22 cellular contexts compared by ENCODE assay signal in genomic region chr10:27447540-27447939, GRCh38.
"Had no signal": no experiment of that assay in that cellular context is flagged by ENCODE, and none has a peak within 500 bp of the region (broad histone marks: within the 10 kb centered on the region; RNA-seq: fewer than 3 reads in every experiment).

No MANE protein-coding gene starts in this region.

- H3K4me1 ChIP-seq: testis, upper lobe of right lung had no signal

- ATAC-seq: activated CD8-positive, alpha-beta T cell treated with anti-CD3 and anti-CD28 coated beads, Interleukin-2, amount 10 ng/mL, durations not matched to agents 7 days and 5 days; activated T-cell treated with anti-CD3 and anti-CD28 coated beads, Interleukin-2, amount 50 U/mL, for 4 hours; left lobe of liver; natural killer cell treated with Interleukin-12 subunit alpha and Interleukin-12 subunit beta and Interleukin-15 and Interleukin-18, amount 100 ng/mL, for 72 hours; stimulated activated memory B cell treated with anti-CD40 and anti-IgM and Interleukin-4, amounts not matched to agents 10 μg/mL and 1 μg/mL and 100 μg/mL, for 72 hours; upper lobe of right lung had no signal

- H3K9me3 ChIP-seq: sigmoid colon, testis, upper lobe of right lung had no signal

- H3K4me3 ChIP-seq: coronary artery, lung, sigmoid colon, testis, upper lobe of right lung had no signal

- DNase-seq: activated CD4-positive, alpha-beta T cell treated with anti-CD3 and anti-CD28 coated beads, Interleukin-2, amount 10 ng/mL, durations not matched to agents 7 days and 5 days; activated CD8-positive, alpha-beta T cell treated with anti-CD3 and anti-CD28 coated beads, Interleukin-2, amount 10 ng/mL, durations not matched to agents 7 days and 5 days; activated effector memory CD4-positive, alpha-beta T cell treated with Interleukin-2 at 50 U/mL for 16 hours; activated naive CD4-positive, alpha-beta T cell treated with anti-CD3 and anti-CD28 coated beads, Interleukin-2, amount 10 ng/mL, durations not matched to agents 7 days and 5 days; activated T-cell treated with anti-CD3 and anti-CD28 coated beads, Interleukin-2, amount 50 U/mL, for 4 hours; aorta; brain microvascular endothelial cell; erythroblast; hypothalamus; nucleus accumbens; posterior cingulate gyrus; sigmoid colon; stimulated activated CD4-positive, alpha-beta T cell treated with anti-CD3 and anti-CD28 coated beads, Interleukin-4, amount 100 ng/mL, for 24 hours; testis; upper lobe of right lung had no signal

- H3K36me3 ChIP-seq: brain microvascular endothelial cell, sigmoid colon, upper lobe of right lung had no signal

- H3K27ac Mint-ChIP-seq: activated CD4-positive, alpha-beta T cell treated with anti-CD3 and anti-CD28 coated beads, Interleukin-2, amount 10 ng/mL, durations not matched to agents 7 days and 5 days; activated CD8-positive, alpha-beta T cell treated with anti-CD3 and anti-CD28 coated beads, Interleukin-2, amount 10 ng/mL, durations not matched to agents 7 days and 5 days; activated naive CD4-positive, alpha-beta T cell treated with anti-CD3 and anti-CD28 coated beads, Interleukin-2, amount 10 ng/mL, durations not matched to agents 7 days and 5 days; mesothelial cell of epicardium; stimulated activated memory B cell treated with anti-CD40 and anti-IgM and Interleukin-4, amounts not matched to agents 10 μg/mL and 1 μg/mL and 100 μg/mL, for 72 hours had no signal

- H3K27me3 Mint-ChIP-seq: central memory CD8-positive, alpha-beta T cell; stimulated activated memory B cell treated with anti-CD40 and anti-IgM and Interleukin-4, amounts not matched to agents 10 μg/mL and 1 μg/mL and 100 μg/mL, for 72 hours had no signal

- H3K27ac ChIP-seq: brain microvascular endothelial cell, coronary artery, sigmoid colon, testis, upper lobe of right lung had no signal

- H3K4me3 Mint-ChIP-seq: activated CD4-positive, alpha-beta T cell treated with anti-CD3 and anti-CD28 coated beads, Interleukin-2, amount 10 ng/mL, durations not matched to agents 7 days and 5 days; activated CD8-positive, alpha-beta T cell treated with anti-CD3 and anti-CD28 coated beads, Interleukin-2, amount 10 ng/mL, durations not matched to agents 7 days and 5 days; activated naive CD4-positive, alpha-beta T cell treated with anti-CD3 and anti-CD28 coated beads, Interleukin-2, amount 10 ng/mL, durations not matched to agents 7 days and 5 days; activated T-cell treated with anti-CD3 and anti-CD28 coated beads, Interleukin-2, amount 50 U/mL, for 4 hours; central memory CD8-positive, alpha-beta T cell; mesothelial cell of epicardium; natural killer cell treated with Interleukin-12 subunit alpha and Interleukin-12 subunit beta and Interleukin-15 and Interleukin-18, amount 100 ng/mL, for 72 hours; stimulated activated memory B cell treated with anti-CD40 and anti-IgM and Interleukin-4, amounts not matched to agents 10 μg/mL and 1 μg/mL and 100 μg/mL, for 72 hours had no signal

- H3K27me3 ChIP-seq: brain microvascular endothelial cell, sigmoid colon, testis, upper lobe of right lung had no signal

- H3K9me3 Mint-ChIP-seq: activated CD4-positive, alpha-beta T cell treated with anti-CD3 and anti-CD28 coated beads, Interleukin-2, amount 10 ng/mL, durations not matched to agents 7 days and 5 days; activated naive CD4-positive, alpha-beta T cell treated with anti-CD3 and anti-CD28 coated beads, Interleukin-2, amount 10 ng/mL, durations not matched to agents 7 days and 5 days; activated T-cell treated with anti-CD3 and anti-CD28 coated beads, Interleukin-2, amount 50 U/mL, for 4 hours; central memory CD8-positive, alpha-beta T cell; mesothelial cell of epicardium; natural killer cell treated with Interleukin-12 subunit alpha and Interleukin-12 subunit beta and Interleukin-15 and Interleukin-18, amount 100 ng/mL, for 72 hours; stimulated activated memory B cell treated with anti-CD40 and anti-IgM and Interleukin-4, amounts not matched to agents 10 μg/mL and 1 μg/mL and 100 μg/mL, for 72 hours had no signal

- H3K36me3 Mint-ChIP-seq: activated naive CD4-positive, alpha-beta T cell treated with anti-CD3 and anti-CD28 coated beads, Interleukin-2, amount 10 ng/mL, durations not matched to agents 7 days and 5 days; mesothelial cell of epicardium; natural killer cell treated with Interleukin-12 subunit alpha and Interleukin-12 subunit beta and Interleukin-15 and Interleukin-18, amount 100 ng/mL, for 72 hours; stimulated activated memory B cell treated with anti-CD40 and anti-IgM and Interleukin-4, amounts not matched to agents 10 μg/mL and 1 μg/mL and 100 μg/mL, for 72 hours had no signal
